Comparison of ENCODE assay signal across 27 cellular contexts in genomic region chr7:130189281-130189782, GRCh38. TPM values are rescaled to one million over a fixed set of nuclear protein-coding genes. Genes with fewer than 3 reads are reported as not detected.
A peak's percentile ranks its signal among the peaks of the same experiment; 100 is the strongest.
DNase-seq lines count a peak whose midpoint lies in the region; TF ChIP-seq lines count a peak whose summit lies in the region.
"Had no signal": no experiment of that assay in that cellular context is flagged by ENCODE, and none has a peak within 500 bp of the region (broad histone marks: within the 10 kb centered on the region; RNA-seq: fewer than 3 reads in every experiment).

No MANE protein-coding gene starts in this region.

- H3K4me1 Mint-ChIP-seq in nephron progenitor cell = no peaks in the 10 kb centered on the region
- H3K4me1 Mint-ChIP-seq: WTC11 had no signal

- H3K27me3 Mint-ChIP-seq in nephron progenitor cell (ENCODE audit: low read depth, poor library complexity) = peaks cover 4% of the 10 kb centered on the region
- H3K27me3 Mint-ChIP-seq: activated naive CD8-positive, alpha-beta T cell; IgD-negative memory B cell had no signal

- no peak overlapping the region for H3K4me3 Mint-ChIP-seq in nephron progenitor cell
- H3K4me3 Mint-ChIP-seq: activated naive CD8-positive, alpha-beta T cell; IgD-negative memory B cell; WTC11 had no signal

- peaks cover 84% of the 10 kb centered on the region for H3K36me3 Mint-ChIP-seq in nephron progenitor cell (ENCODE audit: low read depth)

- H3K9me3 Mint-ChIP-seq in nephron progenitor cell = no peaks in the 10 kb centered on the region
- H3K9me3 Mint-ChIP-seq: activated T-helper 2 cell treated with anti-CD3 and anti-CD28 coated beads, Interferon-gamma antibody, Interleukin-2, Interleukin-4, amounts not matched to agents 10 μg/mL and 5 μg/mL and 100 μg/mL, durations not matched to agents 14 hours and 24 hours and 36 hours; IgD-negative memory B cell; WTC11 had no signal

- DNase-seq in AG20443 (ENCODE audit: low spot score) (peak; percentile 14), M059J (ENCODE audit: low read depth) (peak; percentile 64), choroid plexus epithelial cell (ENCODE audit: low read depth) (peak; percentile 24), nephron progenitor cell (no peak), OCI-M2 (lab: John Stamatoyannopoulos, UW; ENCODE audit: unreplicated experiment) (no peak), NCI-H524 treated with DMSO at 0.1 percent for 48 hours (lab: John Stamatoyannopoulos, UW) (no peak), GM10266 (ENCODE audit: extremely low spot score) (no peak)
- no peak for DNase-seq in activated CD4-positive, alpha-beta T cell treated with anti-CD3 and anti-CD28 coated beads, Interleukin-2, amount 50 U/mL, for 48 hours
- DNase-seq: activated CD8-positive, alpha-beta memory T cell treated with anti-CD3 and anti-CD28 coated beads, Interleukin-2, amount 50 U/mL, for 4 hours; AML-193; cortex of kidney; DMS79; GOT3; hippocampal formation; left ventricle myocardium inferior; MM.1S; NCI-H1417 treated with DMSO at 0.1 percent for 48 hours; NCI-H2107; NCI-H510A treated with DMSO at 0.1 percent for 48 hours had no signal

- no peak overlapping the region for H3K4me3 ChIP-seq in choroid plexus epithelial cell (ENCODE audit: low read depth, low read length)
- H3K4me3 ChIP-seq: left ventricle myocardium inferior, SJSA1 had no signal

- peak overlapping the region; percentile 15 for H3K27ac Mint-ChIP-seq in nephron progenitor cell
- H3K27ac Mint-ChIP-seq: activated naive CD8-positive, alpha-beta T cell; activated T-helper 2 cell treated with anti-CD3 and anti-CD28 coated beads, Interferon-gamma antibody, Interleukin-2, Interleukin-4, amounts not matched to agents 10 μg/mL and 5 μg/mL and 100 μg/mL, durations not matched to agents 14 hours and 24 hours and 36 hours; IgD-negative memory B cell; WTC11 had no signal

- TF ChIP-seq CTCF in choroid plexus epithelial cell (conservative IDR thresholded peaks at IDR 0.05; ENCODE audit: low read depth, low read length) = no peak
- no peak for TF ChIP-seq CTCF in nephron progenitor cell (IDR thresholded peaks at IDR 0.05)
- TF ChIP-seq CTCF in GM10266 (IDR thresholded peaks at IDR 0.05; ENCODE audit: control insufficient read depth, insufficient read depth, low read depth, missing control alignments) = no peak

RNA-seq across cellular contexts. Expression of gene TMEM209, which starts 15.9 kb away (rescaled TPM):
- 22.7 and 28.9 TPM in 2 replicates for total RNA-seq in M059J (2014; rRNA removed; shearing (Covaris generic))

RNA-seq across cellular contexts. Expression of gene SSMEM1, which starts 18.3 kb away (rescaled TPM):
- not detected in 2 replicates for total RNA-seq in M059J (2014; rRNA removed; shearing (Covaris generic))
- total RNA-seq: activated T-helper 2 cell treated with anti-CD3 and anti-CD28 coated beads, Interferon-gamma antibody, Interleukin-2, Interleukin-4, amounts not matched to agents 10 μg/mL and 5 μg/mL and 100 μg/mL, durations not matched to agents 14 hours and 24 hours and 36 hours; left ventricle myocardium inferior; mononuclear cell; posterior vena cava; SJSA1; T-helper 2 cell treated with Interferon-gamma antibody and Interleukin-4, amounts not matched to agents 100 ng/mL and 5 ng/mL, for 36 hours; WTC11 had no signal

Comparison
In these comparisons a context has a peak if more than half of its experiments do, and no peak if none do; other contexts are left out.
1. DNase-seq: peak in AG20443 (single experiment), M059J (single experiment) and choroid plexus epithelial cell (single experiment); none in nephron progenitor cell (single experiment), activated CD4-positive, alpha-beta T cell treated with anti-CD3 and anti-CD28 coated beads, Interleukin-2, amount 50 U/mL, for 48 hours (0 of 2), OCI-M2 (single experiment), NCI-H524 treated with DMSO at 0.1 percent for 48 hours (single experiment) and GM10266 (single experiment).